ENCODE assay signal across 2 cellular contexts in the genomic region with DNA sequence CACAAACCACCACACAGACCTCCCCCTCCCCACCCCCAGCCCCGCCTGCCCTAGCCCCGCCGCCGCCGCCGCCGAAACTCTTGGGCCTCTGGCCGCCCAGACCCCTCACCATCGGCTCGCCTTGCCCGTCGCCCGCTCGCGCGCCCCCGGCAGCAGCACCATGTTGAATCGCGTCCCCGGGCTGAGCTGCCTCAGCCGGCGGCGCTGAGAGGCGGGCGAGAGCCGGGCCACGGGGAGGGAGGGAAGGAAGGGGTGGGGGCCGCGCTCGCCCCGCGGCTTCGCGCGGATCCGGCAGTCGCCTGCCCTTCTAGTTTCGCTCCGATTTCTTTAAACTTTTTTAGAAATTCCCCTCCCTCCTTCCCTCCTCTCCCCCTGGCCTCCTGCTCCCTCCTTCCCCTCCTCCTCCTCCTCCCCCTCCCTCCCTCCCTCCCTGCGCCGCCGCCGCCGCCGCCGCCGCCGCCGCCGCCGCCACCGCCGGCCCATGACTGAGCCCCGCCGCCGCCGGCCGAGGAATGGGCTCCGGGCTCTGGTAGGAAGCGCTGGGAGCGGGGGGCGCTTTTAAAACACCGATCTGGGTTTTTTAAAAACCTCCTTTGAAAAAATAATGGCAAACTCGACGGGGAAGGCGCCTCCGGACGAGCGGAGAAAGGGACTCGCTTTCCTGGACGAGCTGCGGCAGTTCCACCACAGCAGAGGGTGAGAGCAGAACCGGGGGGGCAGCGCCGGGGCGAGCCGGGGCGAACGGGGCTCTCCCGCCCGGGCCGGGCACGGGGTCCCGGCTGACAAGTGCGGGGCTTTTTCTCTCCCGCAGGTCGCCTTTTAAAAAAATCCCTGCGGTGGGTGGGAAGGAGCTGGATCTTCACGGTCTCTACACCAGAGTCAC.
TF ChIP-seq lines count a peak whose summit lies in the region.

A gene with protein sequence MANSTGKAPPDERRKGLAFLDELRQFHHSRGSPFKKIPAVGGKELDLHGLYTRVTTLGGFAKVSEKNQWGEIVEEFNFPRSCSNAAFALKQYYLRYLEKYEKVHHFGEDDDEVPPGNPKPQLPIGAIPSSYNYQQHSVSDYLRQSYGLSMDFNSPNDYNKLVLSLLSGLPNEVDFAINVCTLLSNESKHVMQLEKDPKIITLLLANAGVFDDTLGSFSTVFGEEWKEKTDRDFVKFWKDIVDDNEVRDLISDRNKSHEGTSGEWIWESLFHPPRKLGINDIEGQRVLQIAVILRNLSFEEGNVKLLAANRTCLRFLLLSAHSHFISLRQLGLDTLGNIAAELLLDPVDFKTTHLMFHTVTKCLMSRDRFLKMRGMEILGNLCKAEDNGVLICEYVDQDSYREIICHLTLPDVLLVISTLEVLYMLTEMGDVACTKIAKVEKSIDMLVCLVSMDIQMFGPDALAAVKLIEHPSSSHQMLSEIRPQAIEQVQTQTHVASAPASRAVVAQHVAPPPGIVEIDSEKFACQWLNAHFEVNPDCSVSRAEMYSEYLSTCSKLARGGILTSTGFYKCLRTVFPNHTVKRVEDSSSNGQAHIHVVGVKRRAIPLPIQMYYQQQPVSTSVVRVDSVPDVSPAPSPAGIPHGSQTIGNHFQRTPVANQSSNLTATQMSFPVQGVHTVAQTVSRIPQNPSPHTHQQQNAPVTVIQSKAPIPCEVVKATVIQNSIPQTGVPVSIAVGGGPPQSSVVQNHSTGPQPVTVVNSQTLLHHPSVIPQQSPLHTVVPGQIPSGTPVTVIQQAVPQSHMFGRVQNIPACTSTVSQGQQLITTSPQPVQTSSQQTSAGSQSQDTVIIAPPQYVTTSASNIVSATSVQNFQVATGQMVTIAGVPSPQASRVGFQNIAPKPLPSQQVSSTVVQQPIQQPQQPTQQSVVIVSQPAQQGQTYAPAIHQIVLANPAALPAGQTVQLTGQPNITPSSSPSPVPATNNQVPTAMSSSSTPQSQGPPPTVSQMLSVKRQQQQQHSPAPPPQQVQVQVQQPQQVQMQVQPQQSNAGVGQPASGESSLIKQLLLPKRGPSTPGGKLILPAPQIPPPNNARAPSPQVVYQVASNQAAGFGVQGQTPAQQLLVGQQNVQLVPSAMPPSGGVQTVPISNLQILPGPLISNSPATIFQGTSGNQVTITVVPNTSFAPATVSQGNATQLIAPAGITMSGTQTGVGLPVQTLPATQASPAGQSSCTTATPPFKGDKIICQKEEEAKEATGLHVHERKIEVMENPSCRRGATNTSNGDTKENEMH (N-terminal part only) (plus strand): TSS at position 474 of the 883 bp plus-strand sequence. CDS start 131 bp downstream, at position 605.

TF ChIP-seq in A549, 52 proteins besides CTCF, POLR2A, EP300 and RAD21:
- TF ChIP-seq MAZ (IDR thresholded peaks at IDR 0.05; ENCODE audit: borderline replicate concordance, low read depth, low read length): no peak
- 0 out of 2 replicates have a peak, but pooled peaks have one; percentile 57 for TF ChIP-seq PHF8 (IDR thresholded peaks at IDR 0.05; ENCODE audit: borderline replicate concordance, low read depth)
- TF ChIP-seq GATA3 (IDR thresholded peaks at IDR 0.05; ENCODE audit: borderline replicate concordance): no peak
- no peak for TF ChIP-seq MYC (IDR thresholded peaks at IDR 0.05; ENCODE audit: borderline replicate concordance, low read length)
- TF ChIP-seq NPAS2 (CRISPR knock-in tag; IDR thresholded peaks at IDR 0.05; ENCODE audit: borderline replicate concordance): no peak
- TF ChIP-seq RARB (CRISPR knock-in tag; IDR thresholded peaks at IDR 0.05): no peak
- no peak for TF ChIP-seq JUNB (IDR thresholded peaks at IDR 0.05)
- TF ChIP-seq MAFK (IDR thresholded peaks at IDR 0.05; ENCODE audit: partially characterized antibody): no peak
- TF ChIP-seq, protein P1, sequence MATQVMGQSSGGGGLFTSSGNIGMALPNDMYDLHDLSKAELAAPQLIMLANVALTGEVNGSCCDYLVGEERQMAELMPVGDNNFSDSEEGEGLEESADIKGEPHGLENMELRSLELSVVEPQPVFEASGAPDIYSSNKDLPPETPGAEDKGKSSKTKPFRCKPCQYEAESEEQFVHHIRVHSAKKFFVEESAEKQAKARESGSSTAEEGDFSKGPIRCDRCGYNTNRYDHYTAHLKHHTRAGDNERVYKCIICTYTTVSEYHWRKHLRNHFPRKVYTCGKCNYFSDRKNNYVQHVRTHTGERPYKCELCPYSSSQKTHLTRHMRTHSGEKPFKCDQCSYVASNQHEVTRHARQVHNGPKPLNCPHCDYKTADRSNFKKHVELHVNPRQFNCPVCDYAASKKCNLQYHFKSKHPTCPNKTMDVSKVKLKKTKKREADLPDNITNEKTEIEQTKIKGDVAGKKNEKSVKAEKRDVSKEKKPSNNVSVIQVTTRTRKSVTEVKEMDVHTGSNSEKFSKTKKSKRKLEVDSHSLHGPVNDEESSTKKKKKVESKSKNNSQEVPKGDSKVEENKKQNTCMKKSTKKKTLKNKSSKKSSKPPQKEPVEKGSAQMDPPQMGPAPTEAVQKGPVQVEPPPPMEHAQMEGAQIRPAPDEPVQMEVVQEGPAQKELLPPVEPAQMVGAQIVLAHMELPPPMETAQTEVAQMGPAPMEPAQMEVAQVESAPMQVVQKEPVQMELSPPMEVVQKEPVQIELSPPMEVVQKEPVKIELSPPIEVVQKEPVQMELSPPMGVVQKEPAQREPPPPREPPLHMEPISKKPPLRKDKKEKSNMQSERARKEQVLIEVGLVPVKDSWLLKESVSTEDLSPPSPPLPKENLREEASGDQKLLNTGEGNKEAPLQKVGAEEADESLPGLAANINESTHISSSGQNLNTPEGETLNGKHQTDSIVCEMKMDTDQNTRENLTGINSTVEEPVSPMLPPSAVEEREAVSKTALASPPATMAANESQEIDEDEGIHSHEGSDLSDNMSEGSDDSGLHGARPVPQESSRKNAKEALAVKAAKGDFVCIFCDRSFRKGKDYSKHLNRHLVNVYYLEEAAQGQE (IDR thresholded peaks at IDR 0.05): no peak
- TF ChIP-seq JUN (IDR thresholded peaks at IDR 0.05): peak in 1 of 2 experiments; percentile 67; a peak in 2 of 5 replicates
- no peak for TF ChIP-seq HEYL (CRISPR knock-in tag; IDR thresholded peaks at IDR 0.05)
- no peak for TF ChIP-seq RFX5 (IDR thresholded peaks at IDR 0.05)
- TF ChIP-seq, protein P2, sequence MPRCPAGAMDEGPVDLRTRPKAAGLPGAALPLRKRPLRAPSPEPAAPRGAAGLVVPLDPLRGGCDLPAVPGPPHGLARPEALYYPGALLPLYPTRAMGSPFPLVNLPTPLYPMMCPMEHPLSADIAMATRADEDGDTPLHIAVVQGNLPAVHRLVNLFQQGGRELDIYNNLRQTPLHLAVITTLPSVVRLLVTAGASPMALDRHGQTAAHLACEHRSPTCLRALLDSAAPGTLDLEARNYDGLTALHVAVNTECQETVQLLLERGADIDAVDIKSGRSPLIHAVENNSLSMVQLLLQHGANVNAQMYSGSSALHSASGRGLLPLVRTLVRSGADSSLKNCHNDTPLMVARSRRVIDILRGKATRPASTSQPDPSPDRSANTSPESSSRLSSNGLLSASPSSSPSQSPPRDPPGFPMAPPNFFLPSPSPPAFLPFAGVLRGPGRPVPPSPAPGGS (IDR thresholded peaks at IDR 0.05): peak; percentile 56; the same call in 1 of the 3 replicates

TF ChIP-seq in H1, 55 proteins besides CTCF, POLR2A, EP300 and RAD21:
- TF ChIP-seq RBBP5 (IDR thresholded peaks at IDR 0.05; ENCODE audit: borderline replicate concordance, low read depth, low read length) (0 out of 2 replicates have a peak, but pooled peaks have one; percentile 13), CHD1 (IDR thresholded peaks at IDR 0.05; ENCODE audit: low read depth, low read length) (no peak), ASH2L (IDR thresholded peaks at IDR 0.05; ENCODE audit: low read length) (peak; percentile 27), KDM5A (IDR thresholded peaks at IDR 0.05; ENCODE audit: low read length) (no peak), MAFK (IDR thresholded peaks at IDR 0.05; ENCODE audit: low read depth, low read length) (no peak), KDM4A (IDR thresholded peaks at IDR 0.05; ENCODE audit: low read depth, low read length, severe bottlenecking) (peak; percentile 5)
- TF ChIP-seq, protein P3, sequence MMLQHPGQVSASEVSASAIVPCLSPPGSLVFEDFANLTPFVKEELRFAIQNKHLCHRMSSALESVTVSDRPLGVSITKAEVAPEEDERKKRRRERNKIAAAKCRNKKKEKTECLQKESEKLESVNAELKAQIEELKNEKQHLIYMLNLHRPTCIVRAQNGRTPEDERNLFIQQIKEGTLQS (IDR thresholded peaks at IDR 0.05; ENCODE audit: insufficient read depth, low read depth, low read length): no peak
